8 cellular contexts compared by ENCODE assay signal in genomic region chr18:77131100-77131651, GRCh38. TPM values are rescaled to one million over a fixed set of nuclear protein-coding genes. Genes with fewer than 3 reads are reported as not detected.
DNase-seq lines count a peak whose midpoint lies in the region; ATAC-seq and TF ChIP-seq lines count a peak whose summit lies in the region.

No MANE protein-coding gene starts in this region.

- CTCF ChIA-PET in PC-9 (lab: Charles Lee): no interaction called here

- H3K9me2 ChIP-seq in PC-9 (ENCODE audit: insufficient read depth): no peaks in the 10 kb centered on the region

- H3K9ac ChIP-seq in smooth muscle cell (ENCODE audit: low read depth): peak overlapping the region; percentile 54

- H3K4me1 ChIP-seq in PC-9 (replicated peaks; ENCODE audit: insufficient read depth) (peaks cover 49% of the 10 kb centered on the region), ascending aorta (peaks cover 5 to 36% of the 10 kb centered on the region in 2 donors), smooth muscle cell (ENCODE audit: low read depth) (peaks cover 8% of the 10 kb centered on the region)

- peaks cover 13% of the 10 kb centered on the region for H3K36me3 ChIP-seq in PC-9 (ENCODE audit: low read depth)
- H3K36me3 ChIP-seq in ascending aorta: no peaks in the 10 kb centered on the region
- no peaks in the 10 kb centered on the region for H3K36me3 ChIP-seq in smooth muscle cell (ENCODE audit: low read depth)

- no peak for ATAC-seq in GM19035 (IDR thresholded peaks at IDR 0.05; ENCODE audit: unreplicated experiment)

- TF ChIP-seq CTCF in PC-9 (conservative IDR thresholded peaks at IDR 0.05): no peak
- TF ChIP-seq CTCF in ascending aorta (IDR thresholded peaks at IDR 0.05): no peak
- no peak for TF ChIP-seq CTCF in smooth muscle cell (IDR thresholded peaks at IDR 0.05; ENCODE audit: borderline replicate concordance, insufficient read depth, poor library complexity, severe bottlenecking)

- H3K4me2 ChIP-seq in PC-9 (peak overlapping the region; percentile 86), smooth muscle cell (peak overlapping the region; percentile 96)

- H3F3A ChIP-seq in PC-9 (ENCODE audit: insufficient read depth, low read depth) (peaks cover 38% of the 10 kb centered on the region), smooth muscle cell (ENCODE audit: low read depth) (no peaks in the 10 kb centered on the region)

- 15% methylated on average over 23 of the region's 31 CpGs for WGBS in smooth muscle cell (ENCODE audit: low lambda C conversion rate)

- H3K79me2 ChIP-seq in PC-9 (ENCODE audit: low read depth) (peaks cover 55% of the 10 kb centered on the region), smooth muscle cell (ENCODE audit: low read depth) (peaks cover 4% of the 10 kb centered on the region)

- H2AFZ ChIP-seq in PC-9 (no peak overlapping the region; the same call in 1 of the 2 replicates), smooth muscle cell (ENCODE audit: low read depth) (peak overlapping the region; percentile 68)

- peak overlapping the region; percentile 95 for H3K4me3 ChIP-seq in PC-9
- H3K4me3 ChIP-seq in ascending aorta: peak overlapping the region; percentile 77 to 90
- H3K4me3 ChIP-seq in iPS-18c (ENCODE audit: insufficient read depth, low read depth, low read length): peak overlapping the region; percentile 75
- peak overlapping the region; percentile 82 for H3K4me3 ChIP-seq in smooth muscle cell

- peak overlapping the region; percentile 97 for H3K27ac ChIP-seq in PC-9
- peak overlapping the region; percentile 92 to 96 for H3K27ac ChIP-seq in ascending aorta
- no peak overlapping the region for H3K27ac ChIP-seq in smooth muscle cell (ENCODE audit: low read depth)

- H3K9me3 ChIP-seq in PC-9 (ENCODE audit: insufficient read depth, low read depth) (no peaks in the 10 kb centered on the region), ascending aorta (no peaks in the 10 kb centered on the region), iPS-18c (ENCODE audit: control insufficient read depth, insufficient read depth, low read length) (no peaks in the 10 kb centered on the region), smooth muscle cell (replicated peaks; ENCODE audit: low read depth) (no peaks in the 10 kb centered on the region)

- intact Hi-C loops in PC-9 (cut with micrococcal nuclease; ENCODE audit: unreplicated experiment): loop anchor here (5.0 kb wide), 1 partner anchor 129 kb away; no protein-coding TSS in a partner anchor
- intact Hi-C loops in ascending aorta (cut with DNase I): loop anchor here (5.0 to 10.0 kb wide), 4 partner anchors 129 to 1206 kb away; partner anchors contain the start of gene ZNF236

- BruUV-seq in PC-9 (replicated peaks; lab: Mats Ljungman, UMichigan): TSS peak; percentile 35

- no peaks in the 10 kb centered on the region for H4K20me1 ChIP-seq in PC-9 (ENCODE audit: insufficient read depth)
- no peaks in the 10 kb centered on the region for H4K20me1 ChIP-seq in smooth muscle cell (ENCODE audit: low read depth)

- H3K27me3 ChIP-seq in PC-9 (ENCODE audit: insufficient read depth, low read depth) (no peaks in the 10 kb centered on the region), ascending aorta (no peaks in the 10 kb centered on the region), smooth muscle cell (ENCODE audit: low read depth) (peaks cover 52% of the 10 kb centered on the region)

- POLR2A ChIA-PET in PC-9 (lab: Charles Lee; ENCODE audit: unreplicated experiment): no interaction called here

- peak; percentile 72 for DNase-seq in DMS53 (lab: John Stamatoyannopoulos, UW)
- DNase-seq in DMS53 treated with DMSO at 0.1 percent for 48 hours (lab: John Stamatoyannopoulos, UW; ENCODE audit: unreplicated experiment): no peak
- DNase-seq in PC-9: peak in 1 of 2 experiments; percentile 9
- peak in 1 of 2 donors; percentile 77 for DNase-seq in ascending aorta (ENCODE audit: low spot score in 2 of 2)
- DNase-seq in smooth muscle cell (lab: John Stamatoyannopoulos, UW; ENCODE audit: unreplicated experiment): no peak
- no peak for DNase-seq in iPS-NIHi11 (ENCODE audit: low spot score)

RNA-seq across cellular contexts. Expression of gene MBP, which starts 1.4 kb away (rescaled TPM):
- total RNA-seq in PC-9 (2021): 37.9 and 44.4 TPM in 2 replicates
- 8.1 TPM for total RNA-seq in ascending aorta
- 4.5 and 5.1 TPM in 2 replicates for total RNA-seq in smooth muscle cell
- polyA plus RNA-seq in smooth muscle cell: 1.4 and 6.3 TPM in 2 replicates
